ENCODE assay signal across 8 cellular contexts in genomic region chr1:1616045-1616821, GRCh38.
DNase-seq lines count a peak whose midpoint lies in the region; ATAC-seq and TF ChIP-seq lines count a peak whose summit lies in the region.

No MANE protein-coding gene starts in this region.

- peak overlapping the region; percentile 95 for H2AFZ ChIP-seq in ACC112 (ENCODE audit: low read length, unreplicated experiment)

- peak; percentile 23 for ATAC-seq in GM18517 (IDR thresholded peaks at IDR 0.05; ENCODE audit: unreplicated experiment)
- peak; percentile 21 for ATAC-seq in HG03045 (IDR thresholded peaks at IDR 0.05; ENCODE audit: unreplicated experiment)
- peak; percentile 12 for ATAC-seq in memory B cell (ENCODE audit: low read depth)

- TF ChIP-seq CTCF in tibial artery (IDR thresholded peaks at IDR 0.05): no peak

- no peaks in the 10 kb centered on the region for H3K27me3 Mint-ChIP-seq in memory B cell

- H3K4me1 ChIP-seq in ACC112 (ENCODE audit: control insufficient read depth, insufficient read depth, low read length, unreplicated experiment): peaks cover 11% of the 10 kb centered on the region
- peaks cover 19 to 28% of the 10 kb centered on the region in 2 donors for H3K4me1 ChIP-seq in duodenal mucosa (ENCODE audit: control insufficient read depth in 1 of 2, insufficient read depth in 2 of 2, low read length in 2 of 2)
- peaks cover 5 to 40% (median 33%) of the 10 kb centered on the region in 4 donors for H3K4me1 ChIP-seq in tibial artery

- no peak overlapping the region for H3K27ac Mint-ChIP-seq in memory B cell

- H3K79me2 ChIP-seq in ACC112 (ENCODE audit: control insufficient read depth, insufficient read depth, low read length, unreplicated experiment): peaks cover 16% of the 10 kb centered on the region

- peak overlapping the region; percentile 48 to 94 for H3K9ac ChIP-seq in duodenal mucosa (ENCODE audit: low read depth in 1 of 2, low read length in 2 of 2)

- intact Hi-C loops in tibial artery (cut with DNase I; ENCODE audit: low total_unique reads): no loop called here

- no peaks in the 10 kb centered on the region for H3K27me3 ChIP-seq in ACC112 (ENCODE audit: insufficient read depth, low read length)
- no peaks in the 10 kb centered on the region for H3K27me3 ChIP-seq in duodenal mucosa (ENCODE audit: control insufficient read depth in 1 of 2, insufficient read depth in 2 of 2, low read length in 2 of 2)
- no peaks in the 10 kb centered on the region for H3K27me3 ChIP-seq in tibial artery

- no peaks in the 10 kb centered on the region for H3K9me3 ChIP-seq in duodenal mucosa (ENCODE audit: control insufficient read depth in 1 of 2, low read length in 2 of 2)
- no peaks in the 10 kb centered on the region for H3K9me3 ChIP-seq in tibial artery

- peaks cover 1% of the 10 kb centered on the region for H3K36me3 Mint-ChIP-seq in memory B cell

- H3K4me3 Mint-ChIP-seq in memory B cell: peak overlapping the region; percentile 75

- DNase-seq in T-helper 1 cell: peak in 4 of 5 donors; percentile 13 to 61 (median 36)
- DNase-seq in memory B cell (ENCODE audit: low spot score in 2 of 2): peak in 1 of 2 donors; percentile 64
- no peak for DNase-seq in tibial artery
- no peak for DNase-seq in SHP77 (lab: John Stamatoyannopoulos, UW)

- H3K27ac ChIP-seq in ACC112 (ENCODE audit: low read depth, low read length): peak overlapping the region; percentile 100; the same call in 1 of the 2 replicates
- H3K27ac ChIP-seq in duodenal mucosa (ENCODE audit: low read depth, low read length): peak overlapping the region; percentile 69
- peak overlapping the region; percentile 100 for H3K27ac ChIP-seq in tibial artery

- H3K9me3 Mint-ChIP-seq in memory B cell: no peaks in the 10 kb centered on the region

- no peaks in the 10 kb centered on the region for H3K36me3 ChIP-seq in ACC112 (ENCODE audit: insufficient read depth, low read length)
- H3K36me3 ChIP-seq in duodenal mucosa (ENCODE audit: control insufficient read depth in 1 of 2, insufficient read depth in 2 of 2, low read length in 2 of 2): peaks cover 0 to 8% of the 10 kb centered on the region in 2 donors
- H3K36me3 ChIP-seq in tibial artery: peaks cover 0 to 36% (median 4%) of the 10 kb centered on the region in 3 donors

- H3K4me3 ChIP-seq in ACC112 (ENCODE audit: low read depth, low read length) (peak overlapping the region; percentile 95), duodenal mucosa (ENCODE audit: low read depth in 1 of 2, low read length in 2 of 2) (peak overlapping the region; percentile 84 to 91), tibial artery (peak overlapping the region; percentile 99 to 100)

- peaks cover 9% of the 10 kb centered on the region for H3K4me1 Mint-ChIP-seq in memory B cell

Comparison
In these comparisons a context has a peak if more than half of its experiments do, and no peak if none do; other contexts are left out.
1. DNase-seq: peak in T-helper 1 cell (4 of 5); none in tibial artery (0 of 2) and SHP77 (0 of 2).
2. Peak in every context shown above with its lines, with median percentiles within 50 percentile points of each other: H3K27ac ChIP-seq, H3K4me3 ChIP-seq and ATAC-seq.